In genomic region chr7:116708861-116709260, GRCh38 we compare ENCODE assay signal across 2 cellular contexts.
TF ChIP-seq lines count a peak whose summit lies in the region.

No MANE protein-coding gene starts in this region.

TF ChIP-seq in A549, 52 proteins besides CTCF, POLR2A, EP300 and RAD21 (continued from another document):
- no peak for TF ChIP-seq REST (IDR thresholded peaks at IDR 0.05)
- no peak for TF ChIP-seq ESRRA (IDR thresholded peaks at IDR 0.05; ENCODE audit: borderline replicate concordance, low read length)

TF ChIP-seq in GM23338, 12 proteins besides CTCF, POLR2A, EP300 and RAD21 (continued from another document):
- TF ChIP-seq CREB1 (CRISPR knock-in tag; IDR thresholded peaks at IDR 0.05; ENCODE audit: low read depth), result no peak
- no peak for TF ChIP-seq JUNB (IDR thresholded peaks at IDR 0.05; ENCODE audit: unreplicated experiment)
- no peak for TF ChIP-seq NANOG (IDR thresholded peaks at IDR 0.05; ENCODE audit: borderline replicate concordance)
- no peak for TF ChIP-seq ZNF331 (CRISPR knock-in tag; IDR thresholded peaks at IDR 0.05; ENCODE audit: low read depth)
- no peak for TF ChIP-seq EZH2phosphoT487 (IDR thresholded peaks at IDR 0.05; ENCODE audit: unreplicated experiment)
- no peak for TF ChIP-seq REST (IDR thresholded peaks at IDR 0.05; ENCODE audit: unreplicated experiment)
- no peak for TF ChIP-seq EZH2 (IDR thresholded peaks at IDR 0.05; ENCODE audit: low read depth, unreplicated experiment)
